ENCODE assay signal across 19 cellular contexts in the genomic region with DNA sequence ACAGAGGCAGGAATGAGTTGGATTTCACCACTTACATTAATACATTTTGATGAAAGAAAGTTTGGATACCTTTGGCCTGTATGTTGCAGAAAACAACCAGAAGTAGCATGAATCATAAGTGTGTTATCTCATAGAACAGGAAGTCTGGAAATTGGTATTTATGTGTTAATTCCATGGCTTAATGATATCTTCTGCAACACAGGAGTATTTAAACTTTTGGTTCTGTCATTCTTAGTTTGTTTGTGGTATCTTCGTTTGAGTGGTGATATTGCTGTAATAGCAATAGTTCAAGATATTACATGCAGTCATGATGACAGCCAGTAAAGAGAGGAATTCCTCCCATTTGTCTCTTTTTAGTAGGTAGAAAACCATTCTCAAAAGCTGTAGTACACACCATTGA.
DNase-seq lines count a peak whose midpoint lies in the region; ATAC-seq and TF ChIP-seq lines count a peak whose summit lies in the region.
"Had no signal": no experiment of that assay in that cellular context is flagged by ENCODE, and none has a peak within 500 bp of the region (broad histone marks: within the 10 kb centered on the region; RNA-seq: fewer than 3 reads in every experiment).

No MANE protein-coding gene starts in this region.

- H3K27ac Mint-ChIP-seq in CD4-positive, alpha-beta memory T cell, result peak overlapping the region in 1 of 7 donors; percentile 43
- H3K27ac Mint-ChIP-seq: activated CD4-positive, alpha-beta T cell treated with anti-CD3 and anti-CD28 coated beads for 36 hours; dendritic cell treated with granulocyte-macrophage colony-stimulating factor and Interleukin-4, amounts not matched to agents 40 ng/mL and 50 ng/mL, for 4 days; natural killer cell had no signal

- DNase-seq in HT1080 (ENCODE audit: low read depth), result peak; percentile 16
- peak; percentile 90 for DNase-seq in amniotic epithelial cell (ENCODE audit: low read depth)
- DNase-seq in fibroblast of pulmonary artery (ENCODE audit: low read depth), result peak; percentile 52
- no peak for DNase-seq in CD4-positive, alpha-beta memory T cell
- no peak for DNase-seq in DMS114 treated with DMSO at 0.1 percent for 48 hours (lab: John Stamatoyannopoulos, UW; ENCODE audit: unreplicated experiment)
- no peak for DNase-seq in NCI-H1092 (lab: John Stamatoyannopoulos, UW)
- DNase-seq: activated CD4-positive, alpha-beta T cell treated with anti-CD3 and anti-CD28 coated beads for 36 hours; GF-D8; natural killer cell; NCI-H1436; NCI-H524 treated with DMSO at 0.1 percent for 48 hours; right lobe of liver had no signal

- no peaks in the 10 kb centered on the region for H3K9me3 ChIP-seq in CD4-positive, alpha-beta memory T cell (ENCODE audit: control insufficient read depth in 1 of 2, low read length in 2 of 2)
- H3K9me3 ChIP-seq: BLaER1, right lobe of liver, thoracic aorta had no signal

- intact Hi-C loops in CD4-positive, alpha-beta memory T cell (cut with micrococcal nuclease), result no loop called here

- H3K4me3 ChIP-seq in fibroblast of pulmonary artery (replicated peaks; ENCODE audit: low read depth, low read length), result no peak overlapping the region
- no peak overlapping the region for H3K4me3 ChIP-seq in CD4-positive, alpha-beta memory T cell (ENCODE audit: low read length in 2 of 2)
- H3K4me3 ChIP-seq: BLaER1, right lobe of liver, thoracic aorta had no signal

- H3K36me3 ChIP-seq in CD4-positive, alpha-beta memory T cell (ENCODE audit: insufficient read depth, low read length), result no peaks in the 10 kb centered on the region
- H3K36me3 ChIP-seq: BLaER1, right lobe of liver, thoracic aorta had no signal

- H3K36me3 Mint-ChIP-seq in CD4-positive, alpha-beta memory T cell, result peaks cover 0 to 6% of the 10 kb centered on the region in 2 donors
- H3K36me3 Mint-ChIP-seq: natural killer cell had no signal

- no peaks in the 10 kb centered on the region for H3K27me3 ChIP-seq in CD4-positive, alpha-beta memory T cell (ENCODE audit: insufficient read depth, low read length)
- H3K27me3 ChIP-seq: BLaER1, right lobe of liver had no signal

- no peak for ATAC-seq in GM18519 (IDR thresholded peaks at IDR 0.05; ENCODE audit: low FRiP score, unreplicated experiment)
- ATAC-seq: activated CD4-positive, alpha-beta T cell treated with anti-CD3 and anti-CD28 coated beads for 36 hours; natural killer cell; right lobe of liver had no signal

- no peaks in the 10 kb centered on the region for H3K4me1 ChIP-seq in CD4-positive, alpha-beta memory T cell (ENCODE audit: insufficient read depth, low read length)

- H3K9me3 Mint-ChIP-seq in CD4-positive, alpha-beta memory T cell, result no peaks in the 10 kb centered on the region
- H3K9me3 Mint-ChIP-seq: activated T-helper 2 cell treated with anti-CD3 and anti-CD28 coated beads, Interferon-gamma antibody, Interleukin-2, Interleukin-4, amounts not matched to agents 10 μg/mL and 5 μg/mL and 100 μg/mL, durations not matched to agents 14 hours and 24 hours and 36 hours; dendritic cell treated with granulocyte-macrophage colony-stimulating factor and Interleukin-4, amounts not matched to agents 40 ng/mL and 50 ng/mL, for 4 days; natural killer cell had no signal

- H3K4me1 Mint-ChIP-seq in CD4-positive, alpha-beta memory T cell, result peaks cover 14 to 35% (median 23%) of the 10 kb centered on the region in 4 donors

- TF ChIP-seq CTCF in 22Rv1 (IDR thresholded peaks at IDR 0.05) (no peak), fibroblast of pulmonary artery (IDR thresholded peaks at IDR 0.05; ENCODE audit: low read length, missing control alignments) (no peak)

- no peak overlapping the region for H3K4me3 Mint-ChIP-seq in CD4-positive, alpha-beta memory T cell
- H3K4me3 Mint-ChIP-seq: activated CD4-positive, alpha-beta T cell treated with anti-CD3 and anti-CD28 coated beads for 36 hours; dendritic cell treated with granulocyte-macrophage colony-stimulating factor and Interleukin-4, amounts not matched to agents 40 ng/mL and 50 ng/mL, for 4 days; natural killer cell had no signal

- H3K27me3 Mint-ChIP-seq in CD4-positive, alpha-beta memory T cell, result no peaks in the 10 kb centered on the region
- H3K27me3 Mint-ChIP-seq: activated CD4-positive, alpha-beta T cell treated with anti-CD3 and anti-CD28 coated beads for 36 hours; dendritic cell treated with granulocyte-macrophage colony-stimulating factor and Interleukin-4, amounts not matched to agents 40 ng/mL and 50 ng/mL, for 4 days had no signal

- POLR2A ChIA-PET in CD4-positive, alpha-beta memory T cell (lab: Charles Lee; ENCODE audit: partially characterized antibody), result no interaction called here

- CTCF ChIA-PET in CD4-positive, alpha-beta memory T cell (lab: Charles Lee; ENCODE audit: partially characterized antibody), result no interaction called here

- peak overlapping the region; percentile 39 for H3K27ac ChIP-seq in 22Rv1
- H3K27ac ChIP-seq in CD4-positive, alpha-beta memory T cell (ENCODE audit: low read depth, low read length), result no peak overlapping the region
- H3K27ac ChIP-seq: BLaER1, parathyroid adenoma, right lobe of liver, thoracic aorta had no signal

Comparison
In these comparisons a context has a peak if more than half of its experiments do, and no peak if none do; other contexts are left out.
1. DNase-seq: peak in HT1080 (single experiment), amniotic epithelial cell (single experiment) and fibroblast of pulmonary artery (single experiment); none in CD4-positive, alpha-beta memory T cell (0 of 5), DMS114 treated with DMSO at 0.1 percent for 48 hours (single experiment) and NCI-H1092 (single experiment).